Comparison of ENCODE assay signal across 8 cellular contexts in the genomic region with DNA sequence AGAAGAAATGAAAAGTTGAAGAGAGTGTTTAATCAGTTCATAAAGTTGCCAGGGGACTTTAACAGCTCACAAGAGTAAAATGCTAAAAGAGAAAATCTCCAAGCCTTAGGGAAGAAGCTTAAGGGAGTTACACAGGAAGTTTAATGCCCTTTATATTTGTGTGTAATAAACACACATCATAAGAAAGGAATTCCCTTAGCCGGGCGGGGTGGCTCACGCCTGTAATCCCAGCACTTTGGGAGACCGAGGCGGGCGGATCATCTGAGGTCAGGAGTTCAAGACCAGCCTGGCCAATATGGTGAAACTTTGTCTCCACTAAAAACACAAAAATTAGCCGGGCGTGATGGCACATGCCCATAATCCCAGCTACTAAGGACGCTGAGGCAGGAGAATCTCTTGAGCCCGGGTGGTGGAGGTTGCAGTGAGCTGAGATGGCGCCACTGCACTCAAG.
DNase-seq lines count a peak whose midpoint lies in the region; ATAC-seq and TF ChIP-seq lines count a peak whose summit lies in the region.
"Not testable (repeated sequence)": the region's sequence is repeated elsewhere in the genome, so short reads cannot be mapped to it uniquely, and the experiment has no call there.

No MANE protein-coding gene starts in this region.

- not testable (repeated sequence) for BruUV-seq in PC-9 (replicated peaks; lab: Mats Ljungman, UMichigan)

- not testable (repeated sequence) for H3K9me2 ChIP-seq in PC-9 (ENCODE audit: insufficient read depth)

- intact Hi-C loops in PC-9 (cut with micrococcal nuclease; ENCODE audit: unreplicated experiment), result loop anchor here (1.0 to 10.0 kb wide), 6 partner anchors 33 to 692 kb away; a partner anchor contains a TSS
- intact Hi-C loops in activated CD8-positive, alpha-beta T cell treated with anti-CD3 and anti-CD28 coated beads for 36 hours (cut with micrococcal nuclease), result loop anchor here (10.0 kb wide), 1 partner anchor 292 kb away; a partner anchor contains a TSS
- intact Hi-C loops in mucosa of descending colon (cut with DNase I, micrococcal nuclease), result not testable (repeated sequence)

- not testable (repeated sequence) for H3K9me3 ChIP-seq in PC-9 (ENCODE audit: insufficient read depth, low read depth); mucosa of descending colon

- TF ChIP-seq CTCF in AG10803 (conservative IDR thresholded peaks at IDR 0.05; ENCODE audit: low read length); PC-9 (conservative IDR thresholded peaks at IDR 0.05); activated CD8-positive, alpha-beta T cell treated with anti-CD3 and anti-CD28 coated beads for 36 hours (IDR thresholded peaks at IDR 0.05); choroid plexus epithelial cell (conservative IDR thresholded peaks at IDR 0.05; ENCODE audit: low read depth, low read length); mucosa of descending colon (IDR thresholded peaks at IDR 0.05): not testable (repeated sequence)

- H3K27ac Mint-ChIP-seq in activated CD8-positive, alpha-beta T cell treated with anti-CD3 and anti-CD28 coated beads for 36 hours, result peak overlapping the region; percentile 5
- peak overlapping the region; percentile 67 for H3K27ac Mint-ChIP-seq in stimulated activated naive CD8-positive, alpha-beta T cell treated with anti-CD3 and anti-CD28 coated beads, Interleukin-15, Interleukin-2, amounts not matched to agents 100 ng/mL and 50 ng/mL, for 24 hours

- not testable (repeated sequence) for H3K4me3 ChIP-seq in AG10803 (ENCODE audit: low read length); PC-9; choroid plexus epithelial cell (ENCODE audit: low read depth, low read length); mucosa of descending colon

- not testable (repeated sequence) for H3K36me3 Mint-ChIP-seq in activated CD8-positive, alpha-beta T cell treated with anti-CD3 and anti-CD28 coated beads for 36 hours (ENCODE audit: low read depth); stimulated activated naive CD8-positive, alpha-beta T cell treated with anti-CD3 and anti-CD28 coated beads, Interleukin-15, Interleukin-2, amounts not matched to agents 100 ng/mL and 50 ng/mL, for 24 hours (ENCODE audit: low read depth)

- H3K27me3 Mint-ChIP-seq in activated CD8-positive, alpha-beta T cell treated with anti-CD3 and anti-CD28 coated beads for 36 hours; stimulated activated naive CD8-positive, alpha-beta T cell treated with anti-CD3 and anti-CD28 coated beads, Interleukin-15, Interleukin-2, amounts not matched to agents 100 ng/mL and 50 ng/mL, for 24 hours: not testable (repeated sequence)

- not testable (repeated sequence) for H3K79me2 ChIP-seq in PC-9 (ENCODE audit: low read depth)

- H3K4me3 Mint-ChIP-seq in activated CD8-positive, alpha-beta T cell treated with anti-CD3 and anti-CD28 coated beads for 36 hours; stimulated activated naive CD8-positive, alpha-beta T cell treated with anti-CD3 and anti-CD28 coated beads, Interleukin-15, Interleukin-2, amounts not matched to agents 100 ng/mL and 50 ng/mL, for 24 hours: not testable (repeated sequence)

- CTCF ChIA-PET in PC-9 (lab: Charles Lee), result interaction anchor here (0.5 kb wide), 1 partner anchor 248 kb away, joined by 3 read pairs; a partner anchor contains a TSS
- CTCF ChIA-PET in activated CD8-positive, alpha-beta T cell treated with anti-CD3 and anti-CD28 coated beads for 36 hours (lab: Charles Lee), result interaction anchor here (1.1 to 5.8 kb wide), 2 partner anchors 81 to 181 kb away, joined by 3 to 33 read pairs; no protein-coding TSS in a partner anchor

- peak overlapping the region; percentile 30 for H3K4me2 ChIP-seq in PC-9

- DNase-seq in AG10803 (ENCODE audit: low read depth) (peak; percentile 81), HCEC 1CT (peak; percentile 92), PC-9 (peak; percentile 68 to 91), choroid plexus epithelial cell (ENCODE audit: low read depth) (peak; percentile 77), fibroblast of the conjunctiva (ENCODE audit: low read depth) (peak; percentile 64), mucosa of descending colon (peak in 2 of 3 donors; percentile 57 to 62)
- DNase-seq in activated CD8-positive, alpha-beta T cell treated with anti-CD3 and anti-CD28 coated beads for 36 hours, result not testable (repeated sequence)

- not testable (repeated sequence) for H3K27me3 ChIP-seq in PC-9 (ENCODE audit: insufficient read depth, low read depth)

- POLR2A ChIA-PET in PC-9 (lab: Charles Lee; ENCODE audit: unreplicated experiment), result interaction anchor here (0.6 to 0.7 kb wide), 5 partner anchors 97 to 597 kb away, joined by 3 to 16 read pairs (median 6); a partner anchor contains a TSS
- POLR2A ChIA-PET in activated CD8-positive, alpha-beta T cell treated with anti-CD3 and anti-CD28 coated beads for 36 hours (lab: Charles Lee), result interaction anchor here (1.0 kb wide), 1 partner anchor 12 kb away, joined by 3 read pairs; no protein-coding TSS in a partner anchor

- H3F3A ChIP-seq in PC-9 (ENCODE audit: insufficient read depth, low read depth), result peaks cover 29% of the 10 kb centered on the region

- H3K4me1 ChIP-seq in PC-9 (replicated peaks; ENCODE audit: insufficient read depth), result peaks cover 28% of the 10 kb centered on the region
- H3K4me1 ChIP-seq in mucosa of descending colon (ENCODE audit: low read depth), result not testable (repeated sequence)

- not testable (repeated sequence) for H4K20me1 ChIP-seq in PC-9 (ENCODE audit: insufficient read depth)

- ATAC-seq in activated CD8-positive, alpha-beta T cell treated with anti-CD3 and anti-CD28 coated beads for 36 hours, result not testable (repeated sequence)
- peak; percentile 94 for ATAC-seq in mucosa of descending colon

- peaks cover 14% of the 10 kb centered on the region for H3K4me1 Mint-ChIP-seq in activated CD8-positive, alpha-beta T cell treated with anti-CD3 and anti-CD28 coated beads for 36 hours (ENCODE audit: low read depth)
- H3K4me1 Mint-ChIP-seq in stimulated activated naive CD8-positive, alpha-beta T cell treated with anti-CD3 and anti-CD28 coated beads, Interleukin-15, Interleukin-2, amounts not matched to agents 100 ng/mL and 50 ng/mL, for 24 hours (ENCODE audit: low read depth), result peaks cover 31% of the 10 kb centered on the region

- H3K36me3 ChIP-seq in PC-9 (ENCODE audit: low read depth); mucosa of descending colon (ENCODE audit: low read depth): not testable (repeated sequence)

- not testable (repeated sequence) for H2AFZ ChIP-seq in PC-9

- H3K9me3 Mint-ChIP-seq in activated CD8-positive, alpha-beta T cell treated with anti-CD3 and anti-CD28 coated beads for 36 hours; stimulated activated naive CD8-positive, alpha-beta T cell treated with anti-CD3 and anti-CD28 coated beads, Interleukin-15, Interleukin-2, amounts not matched to agents 100 ng/mL and 50 ng/mL, for 24 hours: not testable (repeated sequence)

- peak overlapping the region; percentile 90 for H3K27ac ChIP-seq in PC-9
